Comparison of ENCODE assay signal across 8 cellular contexts in the genomic region with DNA sequence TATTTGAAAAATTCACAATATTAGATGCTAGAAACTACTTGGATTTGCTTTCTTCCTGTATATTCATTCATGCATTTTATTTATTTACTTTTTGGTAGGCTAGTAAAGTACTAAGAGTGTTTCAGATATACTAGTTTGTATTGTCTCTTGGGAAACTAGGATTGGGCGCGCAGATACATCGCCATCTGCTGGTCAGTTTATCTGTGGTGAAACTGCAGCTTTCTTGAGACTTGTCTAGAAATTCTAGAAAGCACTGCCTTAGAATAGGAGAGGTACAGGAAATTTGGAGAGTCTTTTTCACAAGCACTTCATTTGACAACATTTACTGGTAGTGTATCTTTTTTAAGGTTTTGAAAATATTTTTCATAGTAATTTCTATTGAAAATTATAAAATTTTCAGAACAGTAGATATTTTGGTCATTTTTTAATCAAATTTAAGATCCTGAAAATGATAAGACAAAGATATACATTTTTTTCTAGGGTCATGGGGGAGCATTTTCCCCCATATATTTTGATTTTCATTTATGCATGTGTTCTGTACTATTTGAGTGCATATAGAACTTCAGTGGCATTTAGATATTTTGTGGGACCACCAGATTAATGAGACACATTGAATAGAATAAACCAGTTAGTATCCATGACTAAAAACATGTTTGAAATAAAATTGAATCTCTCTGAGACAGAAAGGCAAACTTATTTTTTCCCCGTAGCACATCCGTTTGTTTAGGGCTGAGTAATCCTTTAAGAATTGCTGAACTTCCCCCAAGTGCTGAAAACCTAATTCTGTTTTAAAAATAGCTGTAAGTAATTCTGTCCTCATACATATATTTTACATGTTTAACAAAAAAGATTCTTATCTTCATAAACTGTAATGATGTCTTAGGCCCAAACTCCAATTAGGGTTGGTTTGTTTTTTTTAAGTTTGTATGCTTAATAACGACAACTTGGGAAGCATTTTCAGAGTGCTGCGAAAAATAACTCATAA. TPM values are rescaled to one million over a fixed set of nuclear protein-coding genes. Genes with fewer than 3 reads are reported as not detected.
DNase-seq lines count a peak whose midpoint lies in the region; ATAC-seq and TF ChIP-seq lines count a peak whose summit lies in the region.

No MANE protein-coding gene starts in this region.

- RAD21 ChIA-PET in HCT116 (lab: Charles Lee; ENCODE audit: low non-redundant PET in 1 of 2, low total read pairs in 2 of 2, uncharacterized antibody in 2 of 2, unreplicated experiment in 2 of 2) = interaction anchor here in 1 of 2 experiments (2.0 kb wide), 1 partner anchor 400 kb away, joined by 5 read pairs; no protein-coding TSS in a partner anchor

- H3K27me3 ChIP-seq in HCT116 (ENCODE audit: insufficient read depth, low read length) = no peaks in the 10 kb centered on the region

- no peak overlapping the region for H2AFZ ChIP-seq in HCT116 (ENCODE audit: low read depth, low read length, poor library complexity, severe bottlenecking)

- no peak overlapping the region for H3K4me3 Mint-ChIP-seq in central memory CD8-positive, alpha-beta T cell

- no peaks in the 10 kb centered on the region for H3K36me3 Mint-ChIP-seq in central memory CD8-positive, alpha-beta T cell (ENCODE audit: insufficient read depth)

- H3K27me3 Mint-ChIP-seq in central memory CD8-positive, alpha-beta T cell = no peaks in the 10 kb centered on the region

- no peaks in the 10 kb centered on the region for H3K36me3 ChIP-seq in HCT116 (ENCODE audit: control insufficient read depth in 1 of 2, insufficient read depth in 2 of 2, low read length in 2 of 2)

- H3K4me3 ChIP-seq in HCT116 (replicated peaks in 1 of 2; ENCODE audit: low read depth in 1 of 2, low read length in 2 of 2) = no peak overlapping the region

- no peaks in the 10 kb centered on the region for H3K4me1 ChIP-seq in HCT116 (ENCODE audit: control insufficient read depth in 1 of 2, insufficient read depth in 2 of 2, low read length in 2 of 2)

- H4K20me1 ChIP-seq in HCT116 (ENCODE audit: insufficient read depth) = no peaks in the 10 kb centered on the region

- peak; percentile 89 for TF ChIP-seq RAD21 in HCT116 (IDR thresholded peaks at IDR 0.05; ENCODE audit: low read depth)

- no peaks in the 10 kb centered on the region for H3K9me3 Mint-ChIP-seq in central memory CD8-positive, alpha-beta T cell

- 0 out of 2 replicates have a peak, but pooled peaks cover 2% of the 10 kb centered on the region for H3K9me2 ChIP-seq in HCT116 (ENCODE audit: insufficient read depth)

- peak; percentile 82 for ATAC-seq in HCT116
- no peak for ATAC-seq in central memory CD8-positive, alpha-beta T cell (replicated peaks; ENCODE audit: extremely low read depth, poor library complexity, severe bottlenecking)
- peak; percentile 69 for ATAC-seq in left colon
- ATAC-seq in HG03280 (IDR thresholded peaks at IDR 0.05; ENCODE audit: unreplicated experiment) = no peak

- no peak overlapping the region for H3K27ac ChIP-seq in HCT116 (ENCODE audit: low read depth, low read length)

- no peaks in the 10 kb centered on the region for H3K79me2 ChIP-seq in HCT116 (ENCODE audit: insufficient read depth, low read length)

- H3K4me1 Mint-ChIP-seq in central memory CD8-positive, alpha-beta T cell = no peaks in the 10 kb centered on the region

- no TSS peak for BruUV-seq in HCT116 (replicated peaks; lab: Mats Ljungman, UMichigan)

- H3K27ac Mint-ChIP-seq in central memory CD8-positive, alpha-beta T cell (ENCODE audit: low read depth) = no peak overlapping the region

- TF ChIP-seq CTCF in HCT116 (IDR thresholded peaks at IDR 0.05 in 2 of 3, conservative IDR thresholded peaks at IDR 0.05 in 1 of 3; ENCODE audit: borderline replicate concordance in 1 of 3, insufficient read depth in 1 of 3, low read depth in 2 of 3, low read length in 2 of 3) = peak; percentile 72 to 93 (median 89)

- peak; percentile 67 for DNase-seq in DMS114 treated with DMSO at 0.1 percent for 48 hours (lab: John Stamatoyannopoulos, UW; ENCODE audit: unreplicated experiment)
- peak; percentile 41 for DNase-seq in HCT116 (ENCODE audit: low read depth, low spot score)
- DNase-seq in NCI-H2107 treated with DMSO at 0.1 percent for 48 hours (lab: John Stamatoyannopoulos, UW; ENCODE audit: unreplicated experiment) = peak; percentile 98
- peak; percentile 7 for DNase-seq in UCSD-AML1 (lab: John Stamatoyannopoulos, UW; ENCODE audit: unreplicated experiment)
- DNase-seq in central memory CD8-positive, alpha-beta T cell (ENCODE audit: low spot score in 2 of 2) = peak; percentile 21 to 22
- DNase-seq in left colon = peak; percentile 33 to 42
- peak; percentile 35 to 43 for DNase-seq in stimulated activated CD4-positive, alpha-beta T cell treated with anti-CD3 and anti-CD28 coated beads, Interleukin-2, amount 100 ng/mL, for 48 hours

- H3K4me2 ChIP-seq in HCT116 (ENCODE audit: low read length) = no peak overlapping the region

- intact Hi-C loops in HCT116 (cut with micrococcal nuclease) = loop anchor here (1.0 kb wide), 2 partner anchors 227 to 400 kb away; no protein-coding TSS in a partner anchor
- intact Hi-C loops in left colon (cut with DNase I, micrococcal nuclease) = loop anchor here (5.0 to 10.0 kb wide), 2 partner anchors 398 to 401 kb away; no protein-coding TSS in a partner anchor

- CTCF ChIA-PET in HCT116 (lab: Charles Lee) = interaction anchor here (1.0 to 2.5 kb wide), 6 partner anchors 9 to 402 kb away, joined by 3 to 8 read pairs (median 4); no protein-coding TSS in a partner anchor

- H3K9me3 ChIP-seq in HCT116 (ENCODE audit: control insufficient read depth in 1 of 2, insufficient read depth in 1 of 2, low read depth in 1 of 2, low read length in 2 of 2) = no peaks in the 10 kb centered on the region

- POLR2A ChIA-PET in HCT116 (lab: Charles Lee) = no interaction called here

- TF ChIP-seq POLR2A in HCT116 (IDR thresholded peaks at IDR 0.05; ENCODE audit: borderline replicate concordance, extremely low read depth, insufficient read depth, insufficient read length) = no peak

- no peak overlapping the region for H3K9ac ChIP-seq in HCT116 (ENCODE audit: low read length)

TF ChIP-seq in HCT116, 20 proteins besides CTCF, POLR2A, EP300 and RAD21:
- TF ChIP-seq YY1 (IDR thresholded peaks at IDR 0.05; ENCODE audit: extremely low read depth, insufficient replicate concordance, low read depth, low read length) = peak; percentile 7
- no peak for TF ChIP-seq ELF1 (IDR thresholded peaks at IDR 0.05; ENCODE audit: borderline replicate concordance, low read depth)
- no peak for TF ChIP-seq JUND (IDR thresholded peaks at IDR 0.05)

RNA-seq across cellular contexts. Expression of a gene that starts 44.5 kb away (rescaled TPM):
- total RNA-seq in HCT116 (2021; ENCODE audit: unreplicated experiment) (9.5 TPM), left colon (1 to 10 TPM; 6.2 to 9.4 TPM)
- 1.8 and 1.9 TPM in 2 replicates for polyA plus RNA-seq in HCT116 (2012)

RNA-seq across cellular contexts. Expression of a gene that starts 44.7 kb away (rescaled TPM):
- total RNA-seq in HCT116 (2021; ENCODE audit: unreplicated experiment) = 23.7 TPM
- polyA plus RNA-seq in HCT116 (2012) = 5.1 and 10.4 TPM in 2 replicates
- 1 to 10 TPM; 8.3 to 9.5 TPM for total RNA-seq in left colon

Comparison
In these comparisons a context has a peak if more than half of its experiments do, and no peak if none do; other contexts are left out.
1. DNase-seq: peak in every context shown above with its lines; median percentile 98 in NCI-H2107 treated with DMSO at 0.1 percent for 48 hours; 67 in DMS114 treated with DMSO at 0.1 percent for 48 hours; 41 in HCT116; 39 in stimulated activated CD4-positive, alpha-beta T cell treated with anti-CD3 and anti-CD28 coated beads, Interleukin-2, amount 100 ng/mL, for 48 hours; 38 in left colon; 22 in central memory CD8-positive, alpha-beta T cell; 7 in UCSD-AML1.
2. ATAC-seq: peak in HCT116 (single experiment) and left colon (single experiment); none in central memory CD8-positive, alpha-beta T cell (single experiment) and HG03280 (single experiment).